1 cellular context compared by ENCODE assay signal in the genomic region with DNA sequence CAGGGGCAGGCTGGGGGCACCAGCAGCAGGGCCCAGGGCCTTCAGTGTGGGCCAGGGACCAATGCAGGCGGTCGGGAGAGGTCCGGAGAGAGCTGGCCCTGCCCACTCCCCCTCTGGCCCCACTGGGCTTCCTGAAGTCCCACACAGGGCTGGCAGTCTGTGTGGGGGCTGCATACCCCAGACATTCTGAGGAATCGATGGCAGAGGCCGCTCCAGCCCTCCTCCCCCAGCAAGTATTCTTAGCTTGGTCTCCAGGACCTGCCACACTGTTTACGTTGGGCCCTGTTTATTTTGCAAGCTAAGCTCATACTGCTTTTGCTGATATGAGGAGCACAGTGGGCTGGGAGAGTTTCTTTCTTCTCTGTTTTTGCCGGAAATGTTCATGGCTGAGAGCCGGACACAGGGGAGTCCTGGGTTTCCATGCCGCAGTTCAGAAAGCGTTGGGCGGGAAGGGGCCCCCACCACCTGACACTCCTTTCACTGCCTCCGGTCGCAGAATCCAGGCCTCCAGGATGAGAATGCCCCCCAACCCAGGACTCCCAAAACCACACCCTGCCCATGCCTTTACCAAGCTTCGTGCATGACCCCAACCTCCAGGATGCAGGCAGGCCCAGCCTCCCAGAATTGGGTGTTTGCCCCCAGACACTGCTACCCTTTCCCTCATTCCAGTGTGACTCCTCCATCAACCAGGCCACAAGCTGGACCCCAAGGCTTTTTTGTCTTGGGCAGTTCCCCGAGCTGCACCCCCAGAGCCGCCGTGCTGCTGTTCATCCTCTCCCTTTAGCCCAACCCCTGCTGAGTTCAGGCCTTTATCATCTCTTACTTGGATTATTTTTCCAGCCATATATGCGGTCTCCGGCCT.
A peak's percentile ranks its signal among the peaks of the same experiment; 100 is the strongest.
TF ChIP-seq lines count a peak whose summit lies in the region.

No MANE protein-coding gene starts in this region.

TF ChIP-seq in HepG2, 621 proteins besides CTCF, POLR2A, EP300 and RAD21 (continued from another document and continues in another):
- TF ChIP-seq, protein P1, sequence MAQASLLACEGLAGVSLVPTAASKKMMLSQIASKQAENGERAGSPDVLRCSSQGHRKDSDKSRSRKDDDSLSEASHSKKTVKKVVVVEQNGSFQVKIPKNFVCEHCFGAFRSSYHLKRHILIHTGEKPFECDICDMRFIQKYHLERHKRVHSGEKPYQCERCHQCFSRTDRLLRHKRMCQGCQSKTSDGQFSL (CRISPR knock-in tag; IDR thresholded peaks at IDR 0.05) = no peak
- no peak for TF ChIP-seq SP5 (CRISPR knock-in tag; IDR thresholded peaks at IDR 0.05; ENCODE audit: borderline replicate concordance, low read depth)
- TF ChIP-seq, protein P2, sequence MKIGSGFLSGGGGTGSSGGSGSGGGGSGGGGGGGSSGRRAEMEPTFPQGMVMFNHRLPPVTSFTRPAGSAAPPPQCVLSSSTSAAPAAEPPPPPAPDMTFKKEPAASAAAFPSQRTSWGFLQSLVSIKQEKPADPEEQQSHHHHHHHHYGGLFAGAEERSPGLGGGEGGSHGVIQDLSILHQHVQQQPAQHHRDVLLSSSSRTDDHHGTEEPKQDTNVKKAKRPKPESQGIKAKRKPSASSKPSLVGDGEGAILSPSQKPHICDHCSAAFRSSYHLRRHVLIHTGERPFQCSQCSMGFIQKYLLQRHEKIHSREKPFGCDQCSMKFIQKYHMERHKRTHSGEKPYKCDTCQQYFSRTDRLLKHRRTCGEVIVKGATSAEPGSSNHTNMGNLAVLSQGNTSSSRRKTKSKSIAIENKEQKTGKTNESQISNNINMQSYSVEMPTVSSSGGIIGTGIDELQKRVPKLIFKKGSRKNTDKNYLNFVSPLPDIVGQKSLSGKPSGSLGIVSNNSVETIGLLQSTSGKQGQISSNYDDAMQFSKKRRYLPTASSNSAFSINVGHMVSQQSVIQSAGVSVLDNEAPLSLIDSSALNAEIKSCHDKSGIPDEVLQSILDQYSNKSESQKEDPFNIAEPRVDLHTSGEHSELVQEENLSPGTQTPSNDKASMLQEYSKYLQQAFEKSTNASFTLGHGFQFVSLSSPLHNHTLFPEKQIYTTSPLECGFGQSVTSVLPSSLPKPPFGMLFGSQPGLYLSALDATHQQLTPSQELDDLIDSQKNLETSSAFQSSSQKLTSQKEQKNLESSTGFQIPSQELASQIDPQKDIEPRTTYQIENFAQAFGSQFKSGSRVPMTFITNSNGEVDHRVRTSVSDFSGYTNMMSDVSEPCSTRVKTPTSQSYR (CRISPR knock-in tag; IDR thresholded peaks at IDR 0.05; ENCODE audit: borderline replicate concordance) = no peak
- no peak for TF ChIP-seq MAZ (IDR thresholded peaks at IDR 0.05; ENCODE audit: borderline replicate concordance, low read depth, low read length)
- 0 out of 2 replicates have a peak, but pooled peaks have one; percentile 26 for TF ChIP-seq MAZ (CRISPR knock-in tag; IDR thresholded peaks at IDR 0.05; ENCODE audit: low read depth)
- TF ChIP-seq REXO4 (CRISPR knock-in tag; IDR thresholded peaks at IDR 0.05; ENCODE audit: borderline replicate concordance) = no peak
- TF ChIP-seq MAFK (conservative IDR thresholded peaks at IDR 0.05 in 1 of 2, IDR thresholded peaks at IDR 0.05 in 1 of 2; ENCODE audit: low read length in 2 of 2) = peak; percentile 71 to 73
- TF ChIP-seq ZNF552 (CRISPR knock-in tag; IDR thresholded peaks at IDR 0.05; ENCODE audit: borderline replicate concordance) = no peak
- TF ChIP-seq KMT2A (CRISPR knock-in tag; IDR thresholded peaks at IDR 0.05) = no peak
- TF ChIP-seq FOXA3 (CRISPR knock-in tag; IDR thresholded peaks at IDR 0.05) = peak; percentile 45
- TF ChIP-seq, protein P3, sequence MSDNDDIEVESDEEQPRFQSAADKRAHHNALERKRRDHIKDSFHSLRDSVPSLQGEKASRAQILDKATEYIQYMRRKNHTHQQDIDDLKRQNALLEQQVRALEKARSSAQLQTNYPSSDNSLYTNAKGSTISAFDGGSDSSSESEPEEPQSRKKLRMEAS (IDR thresholded peaks at IDR 0.05) = no peak
- no peak for TF ChIP-seq ZNF44 (CRISPR knock-in tag; IDR thresholded peaks at IDR 0.05)
- TF ChIP-seq, protein P4, sequence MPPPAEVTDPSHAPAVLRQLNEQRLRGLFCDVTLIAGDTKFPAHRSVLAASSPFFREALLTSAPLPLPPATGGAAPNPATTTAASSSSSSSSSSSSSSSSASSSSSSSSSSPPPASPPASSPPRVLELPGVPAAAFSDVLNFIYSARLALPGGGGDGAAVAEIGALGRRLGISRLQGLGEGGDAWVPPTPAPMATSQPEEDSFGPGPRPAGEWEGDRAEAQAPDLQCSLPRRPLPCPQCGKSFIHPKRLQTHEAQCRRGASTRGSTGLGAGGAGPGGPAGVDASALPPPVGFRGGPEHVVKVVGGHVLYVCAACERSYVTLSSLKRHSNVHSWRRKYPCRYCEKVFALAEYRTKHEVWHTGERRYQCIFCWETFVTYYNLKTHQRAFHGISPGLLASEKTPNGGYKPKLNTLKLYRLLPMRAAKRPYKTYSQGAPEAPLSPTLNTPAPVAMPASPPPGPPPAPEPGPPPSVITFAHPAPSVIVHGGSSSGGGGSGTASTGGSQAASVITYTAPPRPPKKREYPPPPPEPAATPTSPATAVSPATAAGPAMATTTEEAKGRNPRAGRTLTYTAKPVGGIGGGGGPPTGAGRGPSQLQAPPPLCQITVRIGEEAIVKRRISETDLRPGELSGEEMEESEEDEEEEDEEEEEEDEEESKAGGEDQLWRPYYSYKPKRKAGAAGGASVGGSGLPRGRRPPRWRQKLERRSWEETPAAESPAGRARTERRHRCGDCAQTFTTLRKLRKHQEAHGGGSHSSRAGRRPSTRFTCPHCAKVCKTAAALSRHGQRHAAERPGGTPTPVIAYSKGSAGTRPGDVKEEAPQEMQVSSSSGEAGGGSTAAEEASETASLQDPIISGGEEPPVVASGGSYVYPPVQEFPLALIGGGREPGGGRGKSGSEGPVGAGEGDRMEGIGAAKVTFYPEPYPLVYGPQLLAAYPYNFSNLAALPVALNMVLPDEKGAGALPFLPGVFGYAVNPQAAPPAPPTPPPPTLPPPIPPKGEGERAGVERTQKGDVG (CRISPR knock-in tag; IDR thresholded peaks at IDR 0.05; ENCODE audit: borderline replicate concordance) = no peak
- TF ChIP-seq MAFF (IDR thresholded peaks at IDR 0.05; ENCODE audit: low read depth, low read length) = peak; percentile 70
- TF ChIP-seq ZNF781 (CRISPR knock-in tag; IDR thresholded peaks at IDR 0.05; ENCODE audit: borderline replicate concordance, not compliant biosample characterization) = no peak
- no peak for TF ChIP-seq ZNF577 (CRISPR knock-in tag; IDR thresholded peaks at IDR 0.05; ENCODE audit: borderline replicate concordance, low read depth)
- TF ChIP-seq POLR2AphosphoS2 (IDR thresholded peaks at IDR 0.05; ENCODE audit: low read depth, low read length) = no peak
- TF ChIP-seq, protein P5, sequence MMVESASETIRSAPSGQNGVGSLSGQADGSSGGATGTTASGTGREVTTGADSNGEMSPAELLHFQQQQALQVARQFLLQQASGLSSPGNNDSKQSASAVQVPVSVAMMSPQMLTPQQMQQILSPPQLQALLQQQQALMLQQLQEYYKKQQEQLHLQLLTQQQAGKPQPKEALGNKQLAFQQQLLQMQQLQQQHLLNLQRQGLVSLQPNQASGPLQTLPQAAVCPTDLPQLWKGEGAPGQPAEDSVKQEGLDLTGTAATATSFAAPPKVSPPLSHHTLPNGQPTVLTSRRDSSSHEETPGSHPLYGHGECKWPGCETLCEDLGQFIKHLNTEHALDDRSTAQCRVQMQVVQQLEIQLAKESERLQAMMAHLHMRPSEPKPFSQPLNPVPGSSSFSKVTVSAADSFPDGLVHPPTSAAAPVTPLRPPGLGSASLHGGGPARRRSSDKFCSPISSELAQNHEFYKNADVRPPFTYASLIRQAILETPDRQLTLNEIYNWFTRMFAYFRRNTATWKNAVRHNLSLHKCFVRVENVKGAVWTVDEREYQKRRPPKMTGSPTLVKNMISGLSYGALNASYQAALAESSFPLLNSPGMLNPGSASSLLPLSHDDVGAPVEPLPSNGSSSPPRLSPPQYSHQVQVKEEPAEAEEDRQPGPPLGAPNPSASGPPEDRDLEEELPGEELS (CRISPR knock-in tag; IDR thresholded peaks at IDR 0.05) = peak; percentile 17; the same call in 1 of the 2 replicates
- TF ChIP-seq RXRB (CRISPR knock-in tag; IDR thresholded peaks at IDR 0.05; ENCODE audit: borderline replicate concordance) = 0 out of 2 replicates have a peak, but pooled peaks have one; percentile 14
- TF ChIP-seq SALL2 (CRISPR knock-in tag; IDR thresholded peaks at IDR 0.05) = no peak
- TF ChIP-seq ZNF816 (CRISPR knock-in tag; IDR thresholded peaks at IDR 0.05; ENCODE audit: borderline replicate concordance) = no peak
- TF ChIP-seq ZNF776 (CRISPR knock-in tag; IDR thresholded peaks at IDR 0.05) = 0 out of 2 replicates have a peak, but pooled peaks have one; percentile 27
- TF ChIP-seq SRF (IDR thresholded peaks at IDR 0.05; ENCODE audit: low read depth, low read length) = no peak
- TF ChIP-seq XBP1 (CRISPR knock-in tag; IDR thresholded peaks at IDR 0.05) = no peak
- TF ChIP-seq ZMYM3 (CRISPR knock-in tag; IDR thresholded peaks at IDR 0.05) = no peak
- no peak for TF ChIP-seq ZNF549 (CRISPR knock-in tag; IDR thresholded peaks at IDR 0.05)
- TF ChIP-seq MBD4 (IDR thresholded peaks at IDR 0.05; ENCODE audit: borderline replicate concordance, low read length) = no peak
- TF ChIP-seq, protein P6, sequence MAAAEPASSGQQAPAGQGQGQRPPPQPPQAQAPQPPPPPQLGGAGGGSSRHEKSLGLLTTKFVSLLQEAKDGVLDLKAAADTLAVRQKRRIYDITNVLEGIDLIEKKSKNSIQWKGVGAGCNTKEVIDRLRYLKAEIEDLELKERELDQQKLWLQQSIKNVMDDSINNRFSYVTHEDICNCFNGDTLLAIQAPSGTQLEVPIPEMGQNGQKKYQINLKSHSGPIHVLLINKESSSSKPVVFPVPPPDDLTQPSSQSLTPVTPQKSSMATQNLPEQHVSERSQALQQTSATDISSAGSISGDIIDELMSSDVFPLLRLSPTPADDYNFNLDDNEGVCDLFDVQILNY (CRISPR knock-in tag; conservative IDR thresholded peaks at IDR 0.05) = no peak
- no peak for TF ChIP-seq ELF1 (CRISPR knock-in tag; IDR thresholded peaks at IDR 0.05)
- TF ChIP-seq TBL1XR1 (IDR thresholded peaks at IDR 0.05; ENCODE audit: borderline replicate concordance, low read length, partially characterized antibody) = no peak
- no peak for TF ChIP-seq PLRG1 (conservative IDR thresholded peaks at IDR 0.05)
- no peak for TF ChIP-seq ZNF629 (CRISPR knock-in tag; conservative IDR thresholded peaks at IDR 0.05)
- TF ChIP-seq, protein P7, sequence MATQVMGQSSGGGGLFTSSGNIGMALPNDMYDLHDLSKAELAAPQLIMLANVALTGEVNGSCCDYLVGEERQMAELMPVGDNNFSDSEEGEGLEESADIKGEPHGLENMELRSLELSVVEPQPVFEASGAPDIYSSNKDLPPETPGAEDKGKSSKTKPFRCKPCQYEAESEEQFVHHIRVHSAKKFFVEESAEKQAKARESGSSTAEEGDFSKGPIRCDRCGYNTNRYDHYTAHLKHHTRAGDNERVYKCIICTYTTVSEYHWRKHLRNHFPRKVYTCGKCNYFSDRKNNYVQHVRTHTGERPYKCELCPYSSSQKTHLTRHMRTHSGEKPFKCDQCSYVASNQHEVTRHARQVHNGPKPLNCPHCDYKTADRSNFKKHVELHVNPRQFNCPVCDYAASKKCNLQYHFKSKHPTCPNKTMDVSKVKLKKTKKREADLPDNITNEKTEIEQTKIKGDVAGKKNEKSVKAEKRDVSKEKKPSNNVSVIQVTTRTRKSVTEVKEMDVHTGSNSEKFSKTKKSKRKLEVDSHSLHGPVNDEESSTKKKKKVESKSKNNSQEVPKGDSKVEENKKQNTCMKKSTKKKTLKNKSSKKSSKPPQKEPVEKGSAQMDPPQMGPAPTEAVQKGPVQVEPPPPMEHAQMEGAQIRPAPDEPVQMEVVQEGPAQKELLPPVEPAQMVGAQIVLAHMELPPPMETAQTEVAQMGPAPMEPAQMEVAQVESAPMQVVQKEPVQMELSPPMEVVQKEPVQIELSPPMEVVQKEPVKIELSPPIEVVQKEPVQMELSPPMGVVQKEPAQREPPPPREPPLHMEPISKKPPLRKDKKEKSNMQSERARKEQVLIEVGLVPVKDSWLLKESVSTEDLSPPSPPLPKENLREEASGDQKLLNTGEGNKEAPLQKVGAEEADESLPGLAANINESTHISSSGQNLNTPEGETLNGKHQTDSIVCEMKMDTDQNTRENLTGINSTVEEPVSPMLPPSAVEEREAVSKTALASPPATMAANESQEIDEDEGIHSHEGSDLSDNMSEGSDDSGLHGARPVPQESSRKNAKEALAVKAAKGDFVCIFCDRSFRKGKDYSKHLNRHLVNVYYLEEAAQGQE (IDR thresholded peaks at IDR 0.05; ENCODE audit: borderline replicate concordance in 1 of 2, low read depth in 1 of 2, low read length in 2 of 2) = no peak
- no peak for TF ChIP-seq SOX6 (IDR thresholded peaks at IDR 0.05)
- no peak for TF ChIP-seq SOX6 (CRISPR knock-in tag; IDR thresholded peaks at IDR 0.05)
- TF ChIP-seq ZFP36L2 (CRISPR knock-in tag; IDR thresholded peaks at IDR 0.05) = no peak
- peak; percentile 56; the same call in 1 of the 2 replicates for TF ChIP-seq ZFX (CRISPR knock-in tag; IDR thresholded peaks at IDR 0.05; ENCODE audit: low read depth)
- TF ChIP-seq BCL6 (CRISPR knock-in tag; IDR thresholded peaks at IDR 0.05) = no peak
- peak; percentile 28; the same call in 1 of the 2 replicates for TF ChIP-seq ZNF263 (CRISPR knock-in tag; IDR thresholded peaks at IDR 0.05)
- TF ChIP-seq RFXANK (CRISPR knock-in tag; IDR thresholded peaks at IDR 0.05) = no peak
- no peak for TF ChIP-seq ZNF317 (CRISPR knock-in tag; IDR thresholded peaks at IDR 0.05)
- TF ChIP-seq ZNF773 (CRISPR knock-in tag; IDR thresholded peaks at IDR 0.05; ENCODE audit: borderline replicate concordance) = no peak
- TF ChIP-seq, protein P8, sequence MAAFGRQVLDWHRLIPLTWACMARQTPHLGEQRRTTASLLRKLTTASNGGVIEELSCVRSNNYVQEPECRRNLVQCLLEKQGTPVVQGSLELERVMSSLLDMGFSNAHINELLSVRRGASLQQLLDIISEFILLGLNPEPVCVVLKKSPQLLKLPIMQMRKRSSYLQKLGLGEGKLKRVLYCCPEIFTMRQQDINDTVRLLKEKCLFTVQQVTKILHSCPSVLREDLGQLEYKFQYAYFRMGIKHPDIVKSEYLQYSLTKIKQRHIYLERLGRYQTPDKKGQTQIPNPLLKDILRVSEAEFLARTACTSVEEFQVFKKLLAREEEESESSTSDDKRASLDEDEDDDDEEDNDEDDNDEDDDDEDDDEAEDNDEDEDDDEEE (CRISPR knock-in tag; IDR thresholded peaks at IDR 0.05) = no peak
- no peak for TF ChIP-seq ZNF180 (CRISPR knock-in tag; IDR thresholded peaks at IDR 0.05; ENCODE audit: borderline replicate concordance, low read depth)
- TF ChIP-seq, protein P9, sequence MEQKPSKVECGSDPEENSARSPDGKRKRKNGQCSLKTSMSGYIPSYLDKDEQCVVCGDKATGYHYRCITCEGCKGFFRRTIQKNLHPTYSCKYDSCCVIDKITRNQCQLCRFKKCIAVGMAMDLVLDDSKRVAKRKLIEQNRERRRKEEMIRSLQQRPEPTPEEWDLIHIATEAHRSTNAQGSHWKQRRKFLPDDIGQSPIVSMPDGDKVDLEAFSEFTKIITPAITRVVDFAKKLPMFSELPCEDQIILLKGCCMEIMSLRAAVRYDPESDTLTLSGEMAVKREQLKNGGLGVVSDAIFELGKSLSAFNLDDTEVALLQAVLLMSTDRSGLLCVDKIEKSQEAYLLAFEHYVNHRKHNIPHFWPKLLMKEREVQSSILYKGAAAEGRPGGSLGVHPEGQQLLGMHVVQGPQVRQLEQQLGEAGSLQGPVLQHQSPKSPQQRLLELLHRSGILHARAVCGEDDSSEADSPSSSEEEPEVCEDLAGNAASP (CRISPR knock-in tag; IDR thresholded peaks at IDR 0.05; ENCODE audit: borderline replicate concordance) = no peak
- no peak for TF ChIP-seq RARA (CRISPR knock-in tag; IDR thresholded peaks at IDR 0.05)
- TF ChIP-seq NCOA5 (CRISPR knock-in tag; IDR thresholded peaks at IDR 0.05) = no peak
- no peak for TF ChIP-seq GTF2F1 (IDR thresholded peaks at IDR 0.05; ENCODE audit: low read length)
- TF ChIP-seq SP1 (IDR thresholded peaks at IDR 0.05) = no peak
- no peak for TF ChIP-seq SP1 (CRISPR knock-in tag; IDR thresholded peaks at IDR 0.05)
- TF ChIP-seq ZNF224 (CRISPR knock-in tag; IDR thresholded peaks at IDR 0.05) = no peak
- TF ChIP-seq AKAP8 (CRISPR knock-in tag; IDR thresholded peaks at IDR 0.05) = no peak
